ENCODE assay signal across 17 cellular contexts in genomic region chr9:111963995-111964394, GRCh38.
"Had no signal": no experiment of that assay in that cellular context is flagged by ENCODE, and none has a peak within 500 bp of the region (broad histone marks: within the 10 kb centered on the region; RNA-seq: fewer than 3 reads in every experiment).

No MANE protein-coding gene starts in this region.

- H3K9me3 Mint-ChIP-seq: naive thymus-derived CD8-positive, alpha-beta T cell; type B pancreatic cell had no signal

- H3K4me1 ChIP-seq: thyroid gland had no signal

- H3K4me3 Mint-ChIP-seq: naive thymus-derived CD8-positive, alpha-beta T cell; type B pancreatic cell had no signal

- FAIRE-seq: colon, urothelium cell line had no signal

- H3K27ac ChIP-seq: neutrophil, suprapubic skin, thyroid gland had no signal

- H3K36me3 Mint-ChIP-seq: type B pancreatic cell had no signal

- H3K9me3 ChIP-seq: mucosa of descending colon, neutrophil, suprapubic skin, thyroid gland had no signal

- H3K4me3 ChIP-seq: mucosa of descending colon, skin epidermis, suprapubic skin, thyroid gland had no signal

- H3K27me3 Mint-ChIP-seq: naive thymus-derived CD8-positive, alpha-beta T cell; type B pancreatic cell had no signal

- DNase-seq: dermis blood vessel endothelial cell; foreskin melanocyte; head of caudate nucleus; hippocampal formation; kidney glomerular epithelial cell; mucosa of descending colon; naive thymus-derived CD8-positive, alpha-beta T cell; stimulated activated CD4-positive, alpha-beta T cell treated with anti-CD3 and anti-CD28 coated beads, Interleukin-12 subunit alpha, Interleukin-12 subunit beta, amount 100 ng/mL, for 4 hours; stimulated activated naive CD4-positive, alpha-beta T cell treated with Interleukin-2 at 50 U/mL for 16 hours; thyroid gland had no signal

- H3K27ac Mint-ChIP-seq: naive thymus-derived CD8-positive, alpha-beta T cell; type B pancreatic cell had no signal

- H3K36me3 ChIP-seq: neutrophil, suprapubic skin, thyroid gland had no signal

- ATAC-seq: mucosa of descending colon; naive thymus-derived CD8-positive, alpha-beta T cell; sciatic nerve had no signal

- H3K27me3 ChIP-seq: suprapubic skin, thyroid gland had no signal
